11 cellular contexts compared by ENCODE assay signal in genomic region chr11:68338041-68338800, GRCh38. TPM values are rescaled to one million over a fixed set of nuclear protein-coding genes. Genes with fewer than 3 reads are reported as not detected.
DNase-seq lines count a peak whose midpoint lies in the region; ATAC-seq and TF ChIP-seq lines count a peak whose summit lies in the region.
"Had no signal": no experiment of that assay in that cellular context is flagged by ENCODE, and none has a peak within 500 bp of the region (broad histone marks: within the 10 kb centered on the region; RNA-seq: fewer than 3 reads in every experiment).

No MANE protein-coding gene starts in this region.

- peak overlapping the region; percentile 22 for H3K4me3 Mint-ChIP-seq in activated CD4-positive, alpha-beta T cell treated with anti-CD3 and anti-CD28 coated beads, Interleukin-2, amount 10 ng/mL, durations not matched to agents 24 days and 14 days
- no peak overlapping the region for H3K4me3 Mint-ChIP-seq in activated CD4-positive, alpha-beta T cell treated with anti-CD3 and anti-CD28 coated beads for 36 hours
- H3K4me3 Mint-ChIP-seq in brain (peak overlapping the region in 1 of 5 experiments; percentile 24), immature natural killer cell (peak overlapping the region in 3 of 5 donors; percentile 3 to 55 (median 27))
- H3K4me3 Mint-ChIP-seq: activated T-cell treated with anti-CD3 and anti-CD28 coated beads, Interleukin-2, amount 50 U/mL, for 72 hours; B cell had no signal

- TF ChIP-seq CTCF in brain (conservative IDR thresholded peaks at IDR 0.05): no peak

- CTCF ChIA-PET in activated CD4-positive, alpha-beta T cell treated with anti-CD3 and anti-CD28 coated beads for 36 hours (lab: Charles Lee): no interaction called here

- POLR2A ChIA-PET in activated CD4-positive, alpha-beta T cell treated with anti-CD3 and anti-CD28 coated beads for 36 hours (lab: Charles Lee): no interaction called here

- peak overlapping the region; percentile 88 for H3K27ac ChIP-seq in subcutaneous abdominal adipose tissue (ENCODE audit: low read depth, low read length)
- H3K27ac ChIP-seq: neutrophil had no signal

- peak overlapping the region in 1 of 5 donors; percentile 1 for H3K4me3 ChIP-seq in subcutaneous abdominal adipose tissue (ENCODE audit: low read depth in 1 of 5, low read length in 5 of 5)

- no peaks in the 10 kb centered on the region for H3K9me3 Mint-ChIP-seq in activated CD4-positive, alpha-beta T cell treated with anti-CD3 and anti-CD28 coated beads, Interleukin-2, amount 10 ng/mL, durations not matched to agents 24 days and 14 days
- no peaks in the 10 kb centered on the region for H3K9me3 Mint-ChIP-seq in activated CD4-positive, alpha-beta T cell treated with anti-CD3 and anti-CD28 coated beads for 36 hours (ENCODE audit: low read depth)
- H3K9me3 Mint-ChIP-seq in brain (peaks cover 0 to 3% (median 0%) of the 10 kb centered on the region in 5 experiments), immature natural killer cell (no peaks in the 10 kb centered on the region)
- H3K9me3 Mint-ChIP-seq: activated T-cell treated with anti-CD3 and anti-CD28 coated beads, Interleukin-2, amount 50 U/mL, for 72 hours had no signal

- no peak for DNase-seq in activated CD4-positive, alpha-beta T cell treated with anti-CD3 and anti-CD28 coated beads, Interleukin-2, amount 10 ng/mL, durations not matched to agents 24 days and 14 days
- no peak for DNase-seq in activated CD4-positive, alpha-beta T cell treated with anti-CD3 and anti-CD28 coated beads for 36 hours
- DNase-seq in immature natural killer cell (no peak), A172 (ENCODE audit: low spot score) (no peak), DMS153 treated with DMSO at 0.1 percent for 48 hours (lab: John Stamatoyannopoulos, UW; ENCODE audit: unreplicated experiment) (no peak)

- no peak overlapping the region for H3K27ac Mint-ChIP-seq in activated CD4-positive, alpha-beta T cell treated with anti-CD3 and anti-CD28 coated beads, Interleukin-2, amount 10 ng/mL, durations not matched to agents 24 days and 14 days
- H3K27ac Mint-ChIP-seq in activated CD4-positive, alpha-beta T cell treated with anti-CD3 and anti-CD28 coated beads for 36 hours: no peak overlapping the region
- H3K27ac Mint-ChIP-seq in brain (peak overlapping the region; percentile 39 to 90 (median 81)), immature natural killer cell (no peak overlapping the region)
- H3K27ac Mint-ChIP-seq: activated T-cell treated with anti-CD3 and anti-CD28 coated beads, Interleukin-2, amount 50 U/mL, for 72 hours had no signal

- no peak for ATAC-seq in activated CD4-positive, alpha-beta T cell treated with anti-CD3 and anti-CD28 coated beads for 36 hours
- no peak for ATAC-seq in HG03565 (IDR thresholded peaks at IDR 0.05; ENCODE audit: unreplicated experiment)

- no peaks in the 10 kb centered on the region for H3K9me3 ChIP-seq in subcutaneous abdominal adipose tissue (ENCODE audit: control insufficient read depth in 5 of 5, low read length in 5 of 5)
- H3K9me3 ChIP-seq: neutrophil had no signal

- H3K4me1 ChIP-seq in subcutaneous abdominal adipose tissue (ENCODE audit: control insufficient read depth in 5 of 5, insufficient read depth in 5 of 5, low read length in 5 of 5): peaks cover 24 to 76% (median 65%) of the 10 kb centered on the region in 5 donors

- H3K9ac ChIP-seq in subcutaneous abdominal adipose tissue (ENCODE audit: low read length in 5 of 5): peak overlapping the region in 2 of 5 donors; percentile 1 to 60

- no peaks in the 10 kb centered on the region for H3K27me3 Mint-ChIP-seq in activated CD4-positive, alpha-beta T cell treated with anti-CD3 and anti-CD28 coated beads, Interleukin-2, amount 10 ng/mL, durations not matched to agents 24 days and 14 days
- H3K27me3 Mint-ChIP-seq in activated CD4-positive, alpha-beta T cell treated with anti-CD3 and anti-CD28 coated beads for 36 hours: no peaks in the 10 kb centered on the region
- H3K27me3 Mint-ChIP-seq in brain (no peaks in the 10 kb centered on the region), immature natural killer cell (ENCODE audit: low read depth in 3 of 3) (peaks cover 0 to 5% (median 1%) of the 10 kb centered on the region in 3 donors)
- H3K27me3 Mint-ChIP-seq: B cell had no signal

- no peaks in the 10 kb centered on the region for H3K27me3 ChIP-seq in subcutaneous abdominal adipose tissue (ENCODE audit: control insufficient read depth in 5 of 5, insufficient read depth in 4 of 5, low read length in 5 of 5)
- H3K27me3 ChIP-seq: neutrophil had no signal

- H3K36me3 Mint-ChIP-seq in activated CD4-positive, alpha-beta T cell treated with anti-CD3 and anti-CD28 coated beads, Interleukin-2, amount 10 ng/mL, durations not matched to agents 24 days and 14 days (ENCODE audit: low read depth): no peaks in the 10 kb centered on the region
- no peaks in the 10 kb centered on the region for H3K36me3 Mint-ChIP-seq in activated CD4-positive, alpha-beta T cell treated with anti-CD3 and anti-CD28 coated beads for 36 hours (ENCODE audit: low read depth)
- H3K36me3 Mint-ChIP-seq in brain (peaks cover 11% of the 10 kb centered on the region), immature natural killer cell (no peaks in the 10 kb centered on the region)

- intact Hi-C loops in activated CD4-positive, alpha-beta T cell treated with anti-CD3 and anti-CD28 coated beads, Interleukin-2, amount 10 ng/mL, durations not matched to agents 24 days and 14 days (cut with micrococcal nuclease): no loop called here
- intact Hi-C loops in activated CD4-positive, alpha-beta T cell treated with anti-CD3 and anti-CD28 coated beads for 36 hours (cut with DNase I, micrococcal nuclease): no loop called here

- H3K4me1 Mint-ChIP-seq in activated CD4-positive, alpha-beta T cell treated with anti-CD3 and anti-CD28 coated beads, Interleukin-2, amount 10 ng/mL, durations not matched to agents 24 days and 14 days: peaks cover 52% of the 10 kb centered on the region
- peaks cover 39% of the 10 kb centered on the region for H3K4me1 Mint-ChIP-seq in activated CD4-positive, alpha-beta T cell treated with anti-CD3 and anti-CD28 coated beads for 36 hours
- H3K4me1 Mint-ChIP-seq in brain (peaks cover 47% of the 10 kb centered on the region), immature natural killer cell (peaks cover 36 to 45% of the 10 kb centered on the region in 2 donors)

- H3K36me3 ChIP-seq in subcutaneous abdominal adipose tissue (ENCODE audit: control insufficient read depth in 5 of 5, insufficient read depth in 5 of 5, low read length in 5 of 5): peaks cover 0 to 3% (median 0%) of the 10 kb centered on the region in 5 donors
- H3K36me3 ChIP-seq: neutrophil had no signal

RNA-seq across cellular contexts. Expression of gene LRP5, which starts 25.8 kb away (rescaled TPM):
- 23.8 and 33.8 TPM in 2 replicates for total RNA-seq in activated CD4-positive, alpha-beta T cell treated with anti-CD3 and anti-CD28 coated beads, Interleukin-2, amount 10 ng/mL, durations not matched to agents 24 days and 14 days
- total RNA-seq in activated CD4-positive, alpha-beta T cell treated with anti-CD3 and anti-CD28 coated beads for 36 hours: 10 to 100 TPM; 11.7 to 13.6 TPM
- 27.2 TPM for polyA plus RNA-seq in brain (ENCODE audit: insufficient read depth, low read depth, low replicate concordance)
- polyA plus RNA-seq in immature natural killer cell: 1 to 10 TPM in 1 of 3 donors, under 1 TPM in 2; 0.03 to 1.2 (median 0.66) TPM
- 13.2 and 13.7 TPM in 2 replicates for total RNA-seq in A172 (2014; rRNA removed; shearing (Covaris generic))

Comparison
In these comparisons a context has a peak if more than half of its experiments do, and no peak if none do; other contexts are left out.
1. H3K27ac Mint-ChIP-seq: peak in brain (5 of 5); none in activated CD4-positive, alpha-beta T cell treated with anti-CD3 and anti-CD28 coated beads, Interleukin-2, amount 10 ng/mL, durations not matched to agents 24 days and 14 days (single experiment), activated CD4-positive, alpha-beta T cell treated with anti-CD3 and anti-CD28 coated beads for 36 hours (single experiment) and immature natural killer cell (0 of 6).